ENCODE assay signal across 3 cellular contexts in the genomic region with DNA sequence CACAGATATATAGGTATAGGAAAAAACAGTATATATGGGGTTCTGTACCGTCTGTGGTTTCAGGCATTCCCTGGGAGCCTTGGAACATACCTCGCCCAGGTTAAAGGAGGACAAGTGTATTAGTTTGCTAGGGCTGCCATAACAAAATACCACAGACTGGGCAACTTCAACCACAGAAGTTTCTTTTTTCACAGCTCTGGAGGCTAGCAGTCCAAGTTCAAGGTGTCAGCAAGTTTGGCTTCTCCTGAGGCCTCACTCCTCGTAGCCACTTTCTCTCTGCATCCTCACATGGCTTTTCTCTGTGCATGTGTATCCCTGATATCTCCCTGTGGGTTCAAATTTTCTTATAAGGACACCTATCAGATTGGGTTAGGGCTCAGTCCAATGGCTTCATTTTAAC.
"Had no signal": no experiment of that assay in that cellular context is flagged by ENCODE, and none has a peak within 500 bp of the region (broad histone marks: within the 10 kb centered on the region; RNA-seq: fewer than 3 reads in every experiment).

No MANE protein-coding gene starts in this region.

- H3K4me3 ChIP-seq: GM12878 had no signal

- ATAC-seq: GM12878 had no signal

- DNase-seq: GDM1, GF-D8 had no signal
